In genomic region chr9:83020327-83020726, GRCh38 we compare ENCODE assay signal across 7 cellular contexts. TPM values are rescaled to one million over a fixed set of nuclear protein-coding genes. Genes with fewer than 3 reads are reported as not detected.
"Had no signal": no experiment of that assay in that cellular context is flagged by ENCODE, and none has a peak within 500 bp of the region (broad histone marks: within the 10 kb centered on the region; RNA-seq: fewer than 3 reads in every experiment).

No MANE protein-coding gene starts in this region.

- H3K9me3 ChIP-seq: HAP-1 had no signal

- FAIRE-seq: HepG2 had no signal

- H3K4me3 ChIP-seq: GM23338, HAP-1 had no signal

- H3K27ac ChIP-seq: HL-60 had no signal

- DNase-seq: H7, HFFc6 had no signal

- H3K4me1 ChIP-seq: HAP-1 had no signal

- ATAC-seq: GM23338, HCT116, HepG2 had no signal

- H3K36me3 ChIP-seq: HAP-1 had no signal

- H2AFZ ChIP-seq: GM23338 had no signal

- H3K4me2 ChIP-seq: GM23338 had no signal

RNA-seq across cellular contexts. Expression of gene RASEF, which starts 42.6 kb away (rescaled TPM):
- polyA plus RNA-seq: HepG2 had no signal
